9 cellular contexts compared by ENCODE assay signal in genomic region chr5:76367623-76368366, GRCh38. TPM values are rescaled to one million over a fixed set of nuclear protein-coding genes. Genes with fewer than 3 reads are reported as not detected.
DNase-seq lines count a peak whose midpoint lies in the region; ATAC-seq, FAIRE-seq and TF ChIP-seq lines count a peak whose summit lies in the region.
"Had no signal": no experiment of that assay in that cellular context is flagged by ENCODE, and none has a peak within 500 bp of the region (broad histone marks: within the 10 kb centered on the region; RNA-seq: fewer than 3 reads in every experiment).

No MANE protein-coding gene starts in this region.

- peaks cover 27% of the 10 kb centered on the region for H3K4me1 Mint-ChIP-seq in activated naive CD4-positive, alpha-beta T cell treated with anti-CD3 and anti-CD28 coated beads for 36 hours (ENCODE audit: low read depth)
- peaks cover 2% of the 10 kb centered on the region for H3K4me1 Mint-ChIP-seq in activated naive CD4-positive, alpha-beta T cell treated with anti-CD3 and anti-CD28 coated beads, Interleukin-2, amount 10 ng/mL, durations not matched to agents 7 days and 5 days

- no peak for TF ChIP-seq RAD21 in IMR-90 (IDR thresholded peaks at IDR 0.05; ENCODE audit: low read length)
- no peak for TF ChIP-seq RAD21 in K562 (CRISPR knock-in tag; conservative IDR thresholded peaks at IDR 0.05 in 1 of 2, IDR thresholded peaks at IDR 0.05 in 1 of 2)

- CTCF ChIA-PET in activated naive CD4-positive, alpha-beta T cell treated with anti-CD3 and anti-CD28 coated beads for 36 hours (lab: Charles Lee): no interaction called here
- CTCF ChIA-PET in activated naive CD4-positive, alpha-beta T cell treated with anti-CD3 and anti-CD28 coated beads, Interleukin-2, amount 10 ng/mL, durations not matched to agents 7 days and 5 days (lab: Charles Lee): interaction anchor here (0.7 kb wide), 1 partner anchor 158 kb away, joined by 3 read pairs; no protein-coding TSS in a partner anchor
- CTCF ChIA-PET in IMR-90 (lab: Yijun Ruan, JAX): no interaction called here
- CTCF ChIA-PET in K562 (lab: Yijun Ruan, JAX; ENCODE audit: low intra/inter-chr PET ratio): interaction anchor here (0.6 kb wide), 1 partner anchor 301 kb away, joined by 3 read pairs; no protein-coding TSS in a partner anchor

- H3K4me2 ChIP-seq in IMR-90 (ENCODE audit: low read depth, low read length) (no peak overlapping the region), K562 (ENCODE audit: insufficient read depth, low read length) (peak overlapping the region; percentile 32; the same call in 1 of the 2 replicates)

- H3K79me2 ChIP-seq in K562 (ENCODE audit: control insufficient read depth, insufficient read depth, low read length): no peaks in the 10 kb centered on the region

- H3K36me3 ChIP-seq in IMR-90 (ENCODE audit: control insufficient read depth, insufficient read depth, low read length) (no peaks in the 10 kb centered on the region), K562 (ENCODE audit: control insufficient read depth, insufficient read depth, low read length) (no peaks in the 10 kb centered on the region)

- H3K23ac ChIP-seq in IMR-90 (ENCODE audit: low read depth, low read length): no peak overlapping the region

- H3K27me3 ChIP-seq in IMR-90 (ENCODE audit: control insufficient read depth, insufficient read depth, low read length): peaks cover 10% of the 10 kb centered on the region
- H3K27me3 ChIP-seq in K562 (ENCODE audit: control insufficient read depth in 2 of 2, insufficient read depth in 2 of 2, low read length in 2 of 2): no peaks in the 10 kb centered on the region

- POLR2A ChIA-PET in IMR-90 (lab: Charles Lee; ENCODE audit: unreplicated experiment): no interaction called here
- POLR2A ChIA-PET in K562 (lab: Yijun Ruan, JAX): no interaction called here

- H3K4me3 ChIP-seq in IMR-90 (ENCODE audit: insufficient read depth, low read depth, low read length) (no peak overlapping the region), K562 (no peak overlapping the region)

- H3K14ac ChIP-seq in IMR-90 (replicated peaks; ENCODE audit: low read depth, low read length): no peak overlapping the region

- no peak overlapping the region for H2BK20ac ChIP-seq in IMR-90 (ENCODE audit: low read depth, low read length)

- dilution Hi-C loops in IMR-90 (cut with HindIII; ENCODE audit: low sequenced_read_pairs, unreplicated experiment): no loop called here

- TF ChIP-seq POLR2A in IMR-90 (IDR thresholded peaks at IDR 0.05; ENCODE audit: low read depth, low read length): no peak
- TF ChIP-seq POLR2A in K562 (conservative IDR thresholded peaks at IDR 0.05): no peak
- no peak for TF ChIP-seq POLR2A in GM18505 (IDR thresholded peaks at IDR 0.05; ENCODE audit: borderline replicate concordance, extremely low read depth, insufficient read depth, insufficient read length)

- H3K4me1 ChIP-seq in IMR-90 (ENCODE audit: control insufficient read depth, insufficient read depth, low read length) (peaks cover 7% of the 10 kb centered on the region), K562 (replicated peaks in 1 of 2; ENCODE audit: control insufficient read depth in 2 of 2, insufficient read depth in 2 of 2, low read length in 2 of 2) (peaks cover 23 to 58% of the 10 kb centered on the region in 2 experiments)

- H3K9me3 ChIP-seq in IMR-90 (ENCODE audit: control insufficient read depth, insufficient read depth, low read length): no peaks in the 10 kb centered on the region
- no peaks in the 10 kb centered on the region for H3K9me3 ChIP-seq in K562 (replicated peaks; ENCODE audit: control insufficient read depth, insufficient read depth, low read depth, low read length)

- peaks cover under 1% of the 10 kb centered on the region for H3K9me1 ChIP-seq in IMR-90 (ENCODE audit: insufficient read depth, low read length)
- no peaks in the 10 kb centered on the region for H3K9me1 ChIP-seq in K562 (ENCODE audit: control insufficient read depth, insufficient read depth, low read length)

- H4K20me1 ChIP-seq in IMR-90 (ENCODE audit: insufficient read depth, low read length) (no peaks in the 10 kb centered on the region), K562 (replicated peaks; ENCODE audit: control insufficient read depth, insufficient read depth, low read length) (no peaks in the 10 kb centered on the region)

- no peak overlapping the region for H3K56ac ChIP-seq in IMR-90 (ENCODE audit: extremely low read depth, insufficient read depth, low read length)

- no peaks in the 10 kb centered on the region for H3K36me3 Mint-ChIP-seq in activated naive CD4-positive, alpha-beta T cell treated with anti-CD3 and anti-CD28 coated beads for 36 hours (ENCODE audit: low read depth)
- H3K36me3 Mint-ChIP-seq in activated naive CD4-positive, alpha-beta T cell treated with anti-CD3 and anti-CD28 coated beads, Interleukin-2, amount 10 ng/mL, durations not matched to agents 7 days and 5 days: peaks cover 3% of the 10 kb centered on the region

- H3K27ac Mint-ChIP-seq in activated naive CD4-positive, alpha-beta T cell treated with anti-CD3 and anti-CD28 coated beads for 36 hours: peak overlapping the region; percentile 88
- no peak overlapping the region for H3K27ac Mint-ChIP-seq in activated naive CD4-positive, alpha-beta T cell treated with anti-CD3 and anti-CD28 coated beads, Interleukin-2, amount 10 ng/mL, durations not matched to agents 7 days and 5 days

- H4K8ac ChIP-seq in IMR-90 (ENCODE audit: low read depth in 2 of 2, low read length in 2 of 2): no peak overlapping the region

- H2BK5ac ChIP-seq in IMR-90 (ENCODE audit: low read depth, low read length, poor library complexity, severe bottlenecking): no peak overlapping the region

- H3K27me3 Mint-ChIP-seq in activated naive CD4-positive, alpha-beta T cell treated with anti-CD3 and anti-CD28 coated beads for 36 hours (ENCODE audit: low read depth): no peaks in the 10 kb centered on the region
- peaks cover 4% of the 10 kb centered on the region for H3K27me3 Mint-ChIP-seq in activated naive CD4-positive, alpha-beta T cell treated with anti-CD3 and anti-CD28 coated beads, Interleukin-2, amount 10 ng/mL, durations not matched to agents 7 days and 5 days

- H3K27ac ChIP-seq in IMR-90 (ENCODE audit: insufficient read depth, low read length) (no peak overlapping the region), K562 (ENCODE audit: extremely low read depth, low read depth, low read length) (peak overlapping the region; percentile 27; the same call in 1 of the 3 replicates)

- no peak overlapping the region for H4K5ac ChIP-seq in IMR-90 (ENCODE audit: low read depth, low read length)

- TF ChIP-seq CTCF in IMR-90 (conservative IDR thresholded peaks at IDR 0.05; ENCODE audit: low read depth, low read length) (no peak), K562 (IDR thresholded peaks at IDR 0.05 in 2 of 3, conservative IDR thresholded peaks at IDR 0.05 in 1 of 3; ENCODE audit: insufficient read depth in 2 of 3, low read depth in 1 of 3, low read length in 3 of 3) (no peak)

- H3K9ac ChIP-seq in IMR-90 (ENCODE audit: low read depth, low read length) (no peak overlapping the region), K562 (ENCODE audit: insufficient read depth in 1 of 2, low read depth in 2 of 2, low read length in 2 of 2) (no peak overlapping the region)

- BruUV-seq in IMR-90 (replicated peaks; lab: Mats Ljungman, UMichigan) (no TSS peak), K562 (replicated peaks; lab: Mats Ljungman, UMichigan) (no TSS peak)

- in situ Hi-C loops in IMR-90 (cut with MboI; ENCODE audit: low sequenced_read_pairs) (no loop called here), K562 (cut with MboI) (no loop called here), ACHN (cut with HindIII; ENCODE audit: low pct_ligation_motif_present, low pct_unique_long_range_greater_than_20kb, low sequenced_read_pairs) (no loop called here)

- TF ChIP-seq EP300 in K562 (IDR thresholded peaks at IDR 0.05; ENCODE audit: low read length): no peak

- no peak overlapping the region for H2AK5ac ChIP-seq in IMR-90 (ENCODE audit: low read depth, low read length)

- no peaks in the 10 kb centered on the region for H3K9me3 Mint-ChIP-seq in activated naive CD4-positive, alpha-beta T cell treated with anti-CD3 and anti-CD28 coated beads for 36 hours
- H3K9me3 Mint-ChIP-seq in activated naive CD4-positive, alpha-beta T cell treated with anti-CD3 and anti-CD28 coated beads, Interleukin-2, amount 10 ng/mL, durations not matched to agents 7 days and 5 days: no peaks in the 10 kb centered on the region

- FAIRE-seq in K562 (lab: Jason Lieb, UNC): peak; percentile 48

- H3K79me1 ChIP-seq in IMR-90 (ENCODE audit: low read depth in 1 of 2, low read length in 2 of 2): no peaks in the 10 kb centered on the region

- WGBS in IMR-90 (ENCODE audit: extremely low coverage in 2 of 2, insufficient read length in 1 of 2), 2 experiments: 100% methylated on average over 1 of the region's 6 CpGs; no CpG with 5 or more reads in 1 of the 2 experiments
- 55% methylated on average over 6 of the region's 6 CpGs for WGBS in K562 (ENCODE audit: insufficient coverage, low coverage, missing lambda C conversion rate)

- H4K91ac ChIP-seq in IMR-90 (ENCODE audit: insufficient read depth, low read depth, low read length): no peak overlapping the region

- H2BK120ac ChIP-seq in IMR-90 (ENCODE audit: low read depth, low read length): no peak overlapping the region

- no peak for ATAC-seq in IMR-90 (ENCODE audit: low read depth)
- ATAC-seq in K562: peak; percentile 18; the same call in 1 of the 3 replicates
- ATAC-seq in stimulated activated naive CD8-positive, alpha-beta T cell treated with anti-CD3 and anti-CD28 coated beads, Interleukin-15, Interleukin-2, amounts not matched to agents 100 U/mL and 50 U/mL, for 24 hours: peak; percentile 92
- ATAC-seq in GM18505 (IDR thresholded peaks at IDR 0.05; ENCODE audit: unreplicated experiment): no peak

- H3K4me3 Mint-ChIP-seq in activated naive CD4-positive, alpha-beta T cell treated with anti-CD3 and anti-CD28 coated beads for 36 hours: no peak overlapping the region
- no peak overlapping the region for H3K4me3 Mint-ChIP-seq in activated naive CD4-positive, alpha-beta T cell treated with anti-CD3 and anti-CD28 coated beads, Interleukin-2, amount 10 ng/mL, durations not matched to agents 7 days and 5 days

- no peak overlapping the region for H3K18ac ChIP-seq in IMR-90 (ENCODE audit: low read depth, low read length)

- H2AFZ ChIP-seq in IMR-90 (replicated peaks; ENCODE audit: low read length, poor library complexity) (no peak overlapping the region), K562 (ENCODE audit: low read depth, low read length) (peak overlapping the region; percentile 70)

- no peak overlapping the region for H2BK15ac ChIP-seq in IMR-90 (ENCODE audit: low read depth, low read length)

- DNase-seq in activated naive CD4-positive, alpha-beta T cell treated with anti-CD3 and anti-CD28 coated beads for 36 hours: peak; percentile 65
- DNase-seq in activated naive CD4-positive, alpha-beta T cell treated with anti-CD3 and anti-CD28 coated beads, Interleukin-2, amount 10 ng/mL, durations not matched to agents 7 days and 5 days: no peak
- DNase-seq in IMR-90 (peak; percentile 16), K562 (ENCODE audit: extremely low read depth in 1 of 4, low spot score in 3 of 4) (peak; percentile 42 to 50 (median 46)), nucleus accumbens (lab: John Stamatoyannopoulos, UW) (no peak), ACHN (no peak)
- peak; percentile 16 for DNase-seq in stimulated activated naive CD8-positive, alpha-beta T cell treated with anti-CD3 and anti-CD28 coated beads, Interleukin-15, Interleukin-2, amounts not matched to agents 100 U/mL and 50 U/mL, for 24 hours
- DNase-seq: NCI-H345 had no signal

- intact Hi-C loops in activated naive CD4-positive, alpha-beta T cell treated with anti-CD3 and anti-CD28 coated beads for 36 hours (cut with micrococcal nuclease): loop anchor here (1.0 to 2.0 kb wide), 6 partner anchors 37 to 215 kb away; no protein-coding TSS in a partner anchor
- intact Hi-C loops in IMR-90 (cut with micrococcal nuclease) (no loop called here), K562 (cut with micrococcal nuclease) (no loop called here)

- no peak overlapping the region for H3K4ac ChIP-seq in IMR-90 (ENCODE audit: low read depth, low read length)

- no peak overlapping the region for H2AK9ac ChIP-seq in IMR-90 (replicated peaks; ENCODE audit: low read depth, low read length, poor library complexity)

RNA-seq across cellular contexts. Expression of gene IQGAP2, which starts 35.3 kb away (rescaled TPM):
- 10 to 100 TPM; 54.6 to 55.9 TPM for total RNA-seq in activated naive CD4-positive, alpha-beta T cell treated with anti-CD3 and anti-CD28 coated beads for 36 hours
- total RNA-seq in IMR-90 (2012; rRNA removed) (0.28 and 0.36 TPM in 2 replicates), K562 (2014; rRNA removed) (13.6 and 15.6 TPM in 2 replicates), K562 (2014; rRNA removed; fragmentation: Illumina TruSeq; extraction: Trizol) (19.6 and 20.4 TPM in 2 replicates), K562 (2015; rRNA removed; fragmentation: Illumina TruSeq; extraction: Trizol) (19.4 and 20.6 TPM in 2 replicates), K562 (2021) (15.0 and 17.4 TPM in 2 replicates)
- polyA plus RNA-seq in IMR-90 (2012; rRNA removed) (0.21 and 0.36 TPM in 2 replicates), K562 (2011; rRNA removed) (16.5 and 20.0 TPM in 2 replicates), K562 (2014; fragmentation: Illumina TruSeq; extraction: Trizol) (16.0 and 23.2 TPM in 2 replicates), K562 (2014; fragmentation: Nextera tagmentation; extraction: Ambion mirVana) (1 to 10 TPM; 8.7 to 8.8 TPM), K562 (2014; rRNA removed) (9.8 and 13.5 TPM in 2 replicates)
- 0.05 and 0.12 TPM in 2 replicates for polyA plus RNA-seq in IMR-90 (2012; cell fraction: cytosol; rRNA removed)
- polyA plus RNA-seq in IMR-90 (2012; cell fraction: nucleus; rRNA removed; ENCODE audit: low replicate concordance): 0.09 TPM in 1 of 2 replicates, not detected in the other
- 17.5 and 60.7 TPM in 2 replicates for total RNA-seq in K562 (2011; cell fraction: chromatin; rRNA removed; ENCODE audit: low replicate concordance)
- 8.0 and 11.2 TPM in 2 replicates for total RNA-seq in K562 (2011; cell fraction: nucleolus; rRNA removed)
- total RNA-seq in K562 (2011; cell fraction: nucleoplasm; rRNA removed): 14.3 and 24.7 TPM in 2 replicates
- 5.8 and 9.8 TPM in 2 replicates for polyA plus RNA-seq in K562 (2011; cell fraction: cytosol; rRNA removed)
- polyA plus RNA-seq in K562 (2011; cell fraction: nucleus; rRNA removed): 10.4 and 16.0 TPM in 2 replicates
- polyA plus RNA-seq in K562 (2012): 15.0 and 19.7 TPM in 2 replicates
- polyA minus RNA-seq in K562 (2011; rRNA and poly(A)+ RNA removed): 34.7 and 48.2 TPM in 2 replicates
- 18.4 and 29.9 TPM in 2 replicates for polyA minus RNA-seq in K562 (2011; cell fraction: cytosol; rRNA and poly(A)+ RNA removed)
- 12.9 and 26.5 TPM in 2 replicates for polyA minus RNA-seq in K562 (2011; cell fraction: nucleus; rRNA and poly(A)+ RNA removed)

Comparison
In these comparisons a context has a peak if more than half of its experiments do, and no peak if none do; other contexts are left out.
1. DNase-seq: peak in activated naive CD4-positive, alpha-beta T cell treated with anti-CD3 and anti-CD28 coated beads for 36 hours (single experiment), IMR-90 (single experiment), K562 (4 of 4) and stimulated activated naive CD8-positive, alpha-beta T cell treated with anti-CD3 and anti-CD28 coated beads, Interleukin-15, Interleukin-2, amounts not matched to agents 100 U/mL and 50 U/mL, for 24 hours (single experiment); none in activated naive CD4-positive, alpha-beta T cell treated with anti-CD3 and anti-CD28 coated beads, Interleukin-2, amount 10 ng/mL, durations not matched to agents 7 days and 5 days (single experiment), nucleus accumbens (0 of 56) and ACHN (single experiment).
2. CTCF ChIA-PET loops: an anchor here in activated naive CD4-positive, alpha-beta T cell treated with anti-CD3 and anti-CD28 coated beads, Interleukin-2, amount 10 ng/mL, durations not matched to agents 7 days and 5 days (0.7 kb wide) and K562 (0.6 kb wide); none called in activated naive CD4-positive, alpha-beta T cell treated with anti-CD3 and anti-CD28 coated beads for 36 hours and IMR-90.
3. ATAC-seq: peak in K562 (single experiment) and stimulated activated naive CD8-positive, alpha-beta T cell treated with anti-CD3 and anti-CD28 coated beads, Interleukin-15, Interleukin-2, amounts not matched to agents 100 U/mL and 50 U/mL, for 24 hours (single experiment); none in IMR-90 (single experiment) and GM18505 (single experiment).